ENCODE assay signal across 10 cellular contexts in genomic region chr18:46278481-46279465, GRCh38.
A peak's percentile ranks its signal among the peaks of the same experiment; 100 is the strongest.
DNase-seq lines count a peak whose midpoint lies in the region; TF ChIP-seq lines count a peak whose summit lies in the region.
"Had no signal": no experiment of that assay in that cellular context is flagged by ENCODE, and none has a peak within 500 bp of the region (broad histone marks: within the 10 kb centered on the region; RNA-seq: fewer than 3 reads in every experiment).

No MANE protein-coding gene starts in this region.

- H3K9me2 ChIP-seq in Karpas-422 (replicated peaks; ENCODE audit: insufficient read depth, low read length) = no peaks in the 10 kb centered on the region

- POLR2A ChIA-PET in activated CD4-positive, alpha-beta memory T cell treated with anti-CD3 and anti-CD28 coated beads for 36 hours (lab: Charles Lee) = no interaction called here

- CTCF ChIA-PET in activated CD4-positive, alpha-beta memory T cell treated with anti-CD3 and anti-CD28 coated beads for 36 hours (lab: Charles Lee) = interaction anchor here (6.6 to 9.3 kb wide), 3 partner anchors 106 to 379 kb away, joined by 61 to 128 read pairs (median 68); partner anchors contain the start of gene LOXHD1

- H3K79me2 ChIP-seq in Karpas-422 (ENCODE audit: low read length) = no peaks in the 10 kb centered on the region

- no peaks in the 10 kb centered on the region for H3K9me3 Mint-ChIP-seq in osteocyte (ENCODE audit: unreplicated experiment)
- no peaks in the 10 kb centered on the region for H3K9me3 Mint-ChIP-seq in activated CD4-positive, alpha-beta memory T cell treated with anti-CD3 and anti-CD28 coated beads for 36 hours

- H3K4me3 ChIP-seq in Karpas-422 (ENCODE audit: low read length) = no peak overlapping the region
- H3K4me3 ChIP-seq: pancreas had no signal

- H3K4me2 ChIP-seq in Karpas-422 (ENCODE audit: low read depth, low read length, poor library complexity, severe bottlenecking) = no peak overlapping the region

- no peak for TF ChIP-seq CTCF in osteocyte (IDR thresholded peaks at IDR 0.05)

- peak overlapping the region; percentile 36 for H3K27ac Mint-ChIP-seq in osteocyte (ENCODE audit: unreplicated experiment)
- no peak overlapping the region for H3K27ac Mint-ChIP-seq in activated CD4-positive, alpha-beta memory T cell treated with anti-CD3 and anti-CD28 coated beads for 36 hours

- no peak overlapping the region for H3K9ac ChIP-seq in Karpas-422 (ENCODE audit: low read length)

- H3K36me3 ChIP-seq in Karpas-422 (ENCODE audit: insufficient read depth, low read length) = no peaks in the 10 kb centered on the region
- H3K36me3 ChIP-seq: pancreas had no signal

- H3K27ac ChIP-seq in Karpas-422 (ENCODE audit: low read length) = no peak overlapping the region
- H3K27ac ChIP-seq: pancreas had no signal

- peaks cover 10% of the 10 kb centered on the region for H3K4me1 ChIP-seq in Karpas-422 (ENCODE audit: low read length)
- H3K4me1 ChIP-seq: pancreas had no signal

- intact Hi-C loops in activated CD4-positive, alpha-beta memory T cell treated with anti-CD3 and anti-CD28 coated beads for 36 hours (cut with micrococcal nuclease) = no loop called here

- no peaks in the 10 kb centered on the region for H3K9me3 ChIP-seq in Karpas-422 (ENCODE audit: low read length)
- H3K9me3 ChIP-seq: pancreas had no signal

- no peaks in the 10 kb centered on the region for H3K27me3 Mint-ChIP-seq in osteocyte (ENCODE audit: unreplicated experiment)
- no peaks in the 10 kb centered on the region for H3K27me3 Mint-ChIP-seq in activated CD4-positive, alpha-beta memory T cell treated with anti-CD3 and anti-CD28 coated beads for 36 hours

- peak; percentile 51 for DNase-seq in G401 (ENCODE audit: low spot score)
- DNase-seq in NCI-H69 (lab: John Stamatoyannopoulos, UW) = peak; percentile 35
- DNase-seq in dermis blood vessel endothelial cell = peak; percentile 56
- no peak for DNase-seq in osteocyte (ENCODE audit: extremely low spot score, unreplicated experiment)
- no peak for DNase-seq in Karpas-422
- DNase-seq in activated CD4-positive, alpha-beta memory T cell treated with anti-CD3 and anti-CD28 coated beads for 36 hours = no peak
- DNase-seq in amygdala (lab: John Stamatoyannopoulos, UW) = no peak
- DNase-seq: left colon, NCI-H1092 treated with DMSO at 0.1 percent for 48 hours, pancreas had no signal

- H2AFZ ChIP-seq in Karpas-422 (ENCODE audit: low read length) = no peak overlapping the region

- peaks cover 19% of the 10 kb centered on the region for H3K4me1 Mint-ChIP-seq in osteocyte (ENCODE audit: unreplicated experiment)
- H3K4me1 Mint-ChIP-seq in activated CD4-positive, alpha-beta memory T cell treated with anti-CD3 and anti-CD28 coated beads for 36 hours (ENCODE audit: low read depth) = peaks cover 17% of the 10 kb centered on the region

- 0 out of 2 replicates have a peak, but pooled peaks cover 11% of the 10 kb centered on the region for H4K20me1 ChIP-seq in Karpas-422 (ENCODE audit: insufficient read depth, low read depth, low read length)

- no peaks in the 10 kb centered on the region for H3K36me3 Mint-ChIP-seq in osteocyte (ENCODE audit: unreplicated experiment)
- H3K36me3 Mint-ChIP-seq in activated CD4-positive, alpha-beta memory T cell treated with anti-CD3 and anti-CD28 coated beads for 36 hours = no peaks in the 10 kb centered on the region

- no peak overlapping the region for H3K4me3 Mint-ChIP-seq in osteocyte (ENCODE audit: unreplicated experiment)
- no peak overlapping the region for H3K4me3 Mint-ChIP-seq in activated CD4-positive, alpha-beta memory T cell treated with anti-CD3 and anti-CD28 coated beads for 36 hours

- no peaks in the 10 kb centered on the region for H3K27me3 ChIP-seq in Karpas-422 (ENCODE audit: low read length)
- H3K27me3 ChIP-seq: pancreas had no signal

- in situ Hi-C loops in G401 (cut with HindIII; ENCODE audit: low sequenced_read_pairs) = no loop called here

Comparison
In these comparisons a context has a peak if more than half of its experiments do, and no peak if none do; other contexts are left out.
1. DNase-seq: peak in G401 (single experiment), NCI-H69 (single experiment) and dermis blood vessel endothelial cell (single experiment); none in osteocyte (single experiment), Karpas-422 (single experiment), activated CD4-positive, alpha-beta memory T cell treated with anti-CD3 and anti-CD28 coated beads for 36 hours (single experiment) and amygdala (0 of 56).